22 cellular contexts compared by ENCODE assay signal in the genomic region with DNA sequence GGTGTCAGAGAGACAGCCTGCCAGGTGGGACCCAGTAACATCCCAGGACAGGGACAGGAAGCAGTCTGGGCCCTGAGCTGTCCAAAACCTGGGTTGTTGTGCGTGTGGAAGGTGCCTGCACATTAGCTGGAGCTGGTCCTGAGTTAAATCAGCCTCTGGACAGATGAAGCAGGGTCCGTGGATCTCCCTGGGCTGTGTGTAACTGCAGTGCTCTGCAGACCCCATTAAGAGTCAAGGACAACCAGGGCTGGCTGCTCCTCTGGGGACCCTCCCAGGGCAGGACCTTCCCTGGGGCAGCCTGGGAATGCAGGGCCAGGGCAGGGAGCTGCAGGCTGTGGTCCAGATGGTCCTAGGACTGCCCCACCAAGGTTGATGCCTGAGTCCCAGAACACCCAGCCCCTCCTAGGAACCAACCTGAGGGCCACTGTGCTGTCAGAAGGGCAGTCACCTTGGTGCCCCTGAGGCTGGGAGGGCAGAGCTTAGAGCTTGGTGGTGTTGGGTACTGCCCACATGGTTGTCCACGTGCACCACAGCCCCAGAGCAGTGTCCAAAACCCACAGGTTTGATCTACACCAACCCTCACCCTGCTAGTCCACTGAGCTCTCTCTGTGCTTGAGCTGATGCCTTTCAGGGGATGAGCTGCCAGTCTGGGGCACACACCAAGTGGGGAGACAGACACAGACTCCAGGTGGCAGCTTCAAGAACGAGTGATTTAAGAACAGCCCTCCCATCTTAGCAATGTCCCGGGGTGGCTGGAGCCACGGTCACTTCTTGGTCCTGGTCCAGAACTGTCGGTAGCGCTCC. TPM values are rescaled to one million over a fixed set of nuclear protein-coding genes. Genes with fewer than 3 reads are reported as not detected.
DNase-seq lines count a peak whose midpoint lies in the region; ATAC-seq and TF ChIP-seq lines count a peak whose summit lies in the region.
"Had no signal": no experiment of that assay in that cellular context is flagged by ENCODE, and none has a peak within 500 bp of the region (broad histone marks: within the 10 kb centered on the region; RNA-seq: fewer than 3 reads in every experiment).

No MANE protein-coding gene starts in this region.

- 91 to 96% methylated on average over 7 to 8 of the region's 8 CpGs for WGBS in endodermal cell (ENCODE audit: insufficient coverage in 1 of 2, insufficient read length in 1 of 2), 2 experiments

- H3K4me3 ChIP-seq in endodermal cell (ENCODE audit: low read length) = no peak overlapping the region
- H3K4me3 ChIP-seq: gastrocnemius medialis, SJCRH30 had no signal

- CTCF ChIA-PET in RWPE1 (lab: Yijun Ruan, JAX) = interaction anchor here (1.3 kb wide), 1 partner anchor 25 kb away, joined by 3 read pairs; no protein-coding TSS in a partner anchor

- peak overlapping the region; percentile 84 for H3K27ac ChIP-seq in RWPE1
- H3K27ac ChIP-seq in endodermal cell (ENCODE audit: low read depth, low read length) = no peak overlapping the region
- H3K27ac ChIP-seq: C4-2B, gastrocnemius medialis, HL-60, SJCRH30 had no signal

- TF ChIP-seq CTCF in RWPE1 (conservative IDR thresholded peaks at IDR 0.05; ENCODE audit: low read depth) (no peak), endodermal cell (conservative IDR thresholded peaks at IDR 0.05) (no peak), progenitor cell of endocrine pancreas (IDR thresholded peaks at IDR 0.05; ENCODE audit: unreplicated experiment) (no peak)

- H3K4me3 Mint-ChIP-seq in activated T-cell treated with anti-CD3 and anti-CD28 coated beads, Interleukin-2, amount 50 U/mL, for 24 hours = peak overlapping the region; percentile 23
- H3K4me3 Mint-ChIP-seq in endodermal cell (no peak overlapping the region), progenitor cell of endocrine pancreas (ENCODE audit: low read depth) (peak overlapping the region; percentile 24)
- H3K4me3 Mint-ChIP-seq: activated T-cell treated with anti-CD3 and anti-CD28 coated beads, Interleukin-2, amount 50 U/mL, for 72 hours had no signal

- no peaks in the 10 kb centered on the region for H3K27me3 Mint-ChIP-seq in activated T-cell treated with anti-CD3 and anti-CD28 coated beads, Interleukin-2, amount 50 U/mL, for 24 hours
- H3K27me3 Mint-ChIP-seq in endodermal cell (ENCODE audit: insufficient read depth) = peaks cover 4% of the 10 kb centered on the region
- H3K27me3 Mint-ChIP-seq in progenitor cell of endocrine pancreas = no peaks in the 10 kb centered on the region

- peaks cover 46% of the 10 kb centered on the region for H3K4me1 Mint-ChIP-seq in activated T-cell treated with anti-CD3 and anti-CD28 coated beads, Interleukin-2, amount 50 U/mL, for 24 hours (ENCODE audit: low read depth)
- peaks cover 12% of the 10 kb centered on the region for H3K4me1 Mint-ChIP-seq in endodermal cell
- peaks cover 16% of the 10 kb centered on the region for H3K4me1 Mint-ChIP-seq in progenitor cell of endocrine pancreas (ENCODE audit: low read depth)

- H3K27ac Mint-ChIP-seq in activated T-cell treated with anti-CD3 and anti-CD28 coated beads, Interleukin-2, amount 50 U/mL, for 24 hours = peak overlapping the region; percentile 70
- H3K27ac Mint-ChIP-seq in endodermal cell = no peak overlapping the region
- H3K27ac Mint-ChIP-seq in progenitor cell of endocrine pancreas = no peak overlapping the region
- H3K27ac Mint-ChIP-seq: activated T-cell treated with anti-CD3 and anti-CD28 coated beads, Interleukin-2, amount 50 U/mL, for 72 hours had no signal

- H3K36me3 ChIP-seq in endodermal cell (ENCODE audit: control insufficient read depth, insufficient read depth, low read length) = peaks cover 18% of the 10 kb centered on the region

- POLR2A ChIA-PET in RWPE1 (lab: Yijun Ruan, JAX; ENCODE audit: low non-redundant PET) = no interaction called here

- H3K9me3 ChIP-seq in endodermal cell (ENCODE audit: control insufficient read depth, low read length) = no peaks in the 10 kb centered on the region
- H3K9me3 ChIP-seq: gastrocnemius medialis, SJCRH30 had no signal

- H3K4me1 ChIP-seq in endodermal cell (ENCODE audit: control insufficient read depth, insufficient read depth, low read length) = peaks cover 10% of the 10 kb centered on the region

- no peak overlapping the region for H3K9ac ChIP-seq in endodermal cell (ENCODE audit: extremely low read depth, low read length, poor library complexity, severe bottlenecking)

- ATAC-seq in GM21526 (IDR thresholded peaks at IDR 0.05; ENCODE audit: low FRiP score, unreplicated experiment) = no peak
- no peak for ATAC-seq in HG02763 (IDR thresholded peaks at IDR 0.05; ENCODE audit: unreplicated experiment)
- no peak for ATAC-seq in GM19463 (IDR thresholded peaks at IDR 0.05; ENCODE audit: unreplicated experiment)
- ATAC-seq: activated T-cell treated with anti-CD3 and anti-CD28 coated beads, Interleukin-2, amount 50 U/mL, for 72 hours; esophagus mucosa; gastrocnemius medialis; PC-3 had no signal

- DNase-seq in activated T-cell treated with anti-CD3 and anti-CD28 coated beads, Interleukin-2, amount 50 U/mL, for 24 hours = no peak
- DNase-seq in activated T-cell treated with anti-CD3 and anti-CD28 coated beads for 4 hours (no peak), RWPE1 (ENCODE audit: low spot score) (no peak), endodermal cell (peak; percentile 36), progenitor cell of endocrine pancreas (ENCODE audit: low spot score, unreplicated experiment) (no peak)
- DNase-seq: ACHN; activated CD4-positive, alpha-beta T cell treated with anti-CD3 and anti-CD28 coated beads for 1 hour; activated T-cell treated with anti-CD3 and anti-CD28 coated beads, Interleukin-2, amount 50 U/mL, for 72 hours; central memory CD4-positive, alpha-beta T cell; DMS79; gastrocnemius medialis; kidney glomerular epithelial cell; NCI-H748 treated with DMSO at 0.1 percent for 48 hours; PC-3; retina; SJCRH30 had no signal

- no peaks in the 10 kb centered on the region for H3K27me3 ChIP-seq in endodermal cell (ENCODE audit: control insufficient read depth, insufficient read depth, low read length, poor library complexity, severe bottlenecking)
- H3K27me3 ChIP-seq: gastrocnemius medialis, SJCRH30 had no signal

- peaks cover 57% of the 10 kb centered on the region for H3K36me3 Mint-ChIP-seq in activated T-cell treated with anti-CD3 and anti-CD28 coated beads, Interleukin-2, amount 50 U/mL, for 24 hours (ENCODE audit: low read depth)
- H3K36me3 Mint-ChIP-seq in endodermal cell (ENCODE audit: low read depth) (peaks cover 18% of the 10 kb centered on the region), progenitor cell of endocrine pancreas (ENCODE audit: insufficient read depth) (peaks cover 4% of the 10 kb centered on the region)

- no peaks in the 10 kb centered on the region for H3K9me3 Mint-ChIP-seq in activated T-cell treated with anti-CD3 and anti-CD28 coated beads, Interleukin-2, amount 50 U/mL, for 24 hours
- H3K9me3 Mint-ChIP-seq in endodermal cell = peaks cover 2% of the 10 kb centered on the region
- no peaks in the 10 kb centered on the region for H3K9me3 Mint-ChIP-seq in progenitor cell of endocrine pancreas (ENCODE audit: low read depth)
- H3K9me3 Mint-ChIP-seq: activated T-cell treated with anti-CD3 and anti-CD28 coated beads, Interleukin-2, amount 50 U/mL, for 72 hours had no signal

RNA-seq across cellular contexts. Expression of a gene that starts 2.9 kb away (rescaled TPM):
- 10 to 100 TPM; 57.6 to 66.7 TPM for total RNA-seq in endodermal cell
- polyA plus RNA-seq in endodermal cell (2013, experiment 1 of 2) = 72.3 TPM
- 52.9 TPM for polyA plus RNA-seq in endodermal cell (2013, experiment 2 of 2)
- total RNA-seq in progenitor cell of endocrine pancreas = 50.3 and 52.3 TPM in 2 replicates

RNA-seq across cellular contexts. Expression of a gene that starts 3.1 kb away (rescaled TPM):
- 10 to 100 TPM; 31.6 to 34.0 TPM for total RNA-seq in endodermal cell
- polyA plus RNA-seq in endodermal cell (2013, experiment 1 of 2) = 27.6 TPM
- 24.7 TPM for polyA plus RNA-seq in endodermal cell (2013, experiment 2 of 2)
- 20.2 and 22.4 TPM in 2 replicates for total RNA-seq in progenitor cell of endocrine pancreas

RNA-seq across cellular contexts. Expression of a gene that starts 23.7 kb away (rescaled TPM):
- total RNA-seq in endodermal cell = 100 to 1,000 TPM; 322 to 372 TPM
- polyA plus RNA-seq in endodermal cell (2013, experiment 1 of 2) = 397 TPM
- polyA plus RNA-seq in endodermal cell (2013, experiment 2 of 2) = 397 TPM
- 259 and 267 TPM in 2 replicates for total RNA-seq in progenitor cell of endocrine pancreas

RNA-seq across cellular contexts. Expression of a gene that starts 33.9 kb away (rescaled TPM):
- total RNA-seq in endodermal cell = 100 to 1,000 TPM; 110 to 112 TPM
- 121 TPM for polyA plus RNA-seq in endodermal cell (2013, experiment 1 of 2)
- polyA plus RNA-seq in endodermal cell (2013, experiment 2 of 2) = 115 TPM
- 96.3 and 101 TPM in 2 replicates for total RNA-seq in progenitor cell of endocrine pancreas

RNA-seq across cellular contexts. Expression of a gene that starts 43.5 kb away (rescaled TPM):
- under 1 TPM; 0.53 to 0.60 TPM for total RNA-seq in endodermal cell
- polyA plus RNA-seq in endodermal cell (2013, experiment 1 of 2) = 0.71 TPM
- 0.37 TPM for polyA plus RNA-seq in endodermal cell (2013, experiment 2 of 2)
- 1.7 and 2.1 TPM in 2 replicates for total RNA-seq in progenitor cell of endocrine pancreas
